ENCODE assay signal across 1 cellular context in genomic region chr5:176609724-176610429, GRCh38.
TF ChIP-seq lines count a peak whose summit lies in the region.

Gene GPRIN1, minus strand, starts transcription at chr5:176610156. Its CDS starts 10,322 bp downstream, at chr5:176599834.

TF ChIP-seq in K562, 482 proteins besides CTCF, POLR2A, EP300 and RAD21 (continued from another document):
- TF ChIP-seq CTCFL (IDR thresholded peaks at IDR 0.05; ENCODE audit: borderline replicate concordance, insufficient read depth, low read depth, low read length, poor library complexity, severe bottlenecking): peak; percentile 95
- no peak for TF ChIP-seq ZNF384 (IDR thresholded peaks at IDR 0.05; ENCODE audit: low read depth, low read length)
- no peak for TF ChIP-seq KAT2B (IDR thresholded peaks at IDR 0.05; ENCODE audit: low read depth, low read length)
- TF ChIP-seq DDX20 (tag; IDR thresholded peaks at IDR 0.05; ENCODE audit: low read depth): no peak
- no peak for TF ChIP-seq CBFA2T3 (IDR thresholded peaks at IDR 0.05)
- no peak for TF ChIP-seq FOS (IDR thresholded peaks at IDR 0.05; ENCODE audit: extremely low read depth, insufficient read length)
- no peak for TF ChIP-seq MCM5 (IDR thresholded peaks at IDR 0.05; ENCODE audit: low read depth)
- no peak for TF ChIP-seq THRB (CRISPR knock-in tag; conservative IDR thresholded peaks at IDR 0.05)
- TF ChIP-seq FOXO4 (CRISPR knock-in tag; IDR thresholded peaks at IDR 0.05): no peak
- TF ChIP-seq CREM (IDR thresholded peaks at IDR 0.05; ENCODE audit: low read depth): 0 out of 2 replicates have a peak, but pooled peaks have one; percentile 10
- TF ChIP-seq ZBTB9 (CRISPR knock-in tag; IDR thresholded peaks at IDR 0.05): no peak
- TF ChIP-seq RBM25 (IDR thresholded peaks at IDR 0.05; ENCODE audit: low read depth, low read length, severe bottlenecking): peak; percentile 84
- TF ChIP-seq ZNF133 (CRISPR knock-in tag; IDR thresholded peaks at IDR 0.05): no peak
- TF ChIP-seq ZNF445 (CRISPR knock-in tag; IDR thresholded peaks at IDR 0.05; ENCODE audit: low read depth): no peak
- no peak for TF ChIP-seq ATF4 (CRISPR knock-in tag; IDR thresholded peaks at IDR 0.05)
- no peak for TF ChIP-seq DIDO1 (tag; IDR thresholded peaks at IDR 0.05; ENCODE audit: low read depth)
- no peak for TF ChIP-seq BCL6 (CRISPR knock-in tag; IDR thresholded peaks at IDR 0.05)
- TF ChIP-seq GATAD2A (IDR thresholded peaks at IDR 0.05): 0 out of 2 replicates have a peak, but pooled peaks have one; percentile 19
TF ChIP-seq in K562: peak in this region for 42.
